1 cellular context compared by ENCODE assay signal in genomic region chr9:35489313-35490154, GRCh38.
A peak's percentile ranks its signal among the peaks of the same experiment; 100 is the strongest.
TF ChIP-seq lines count a peak whose summit lies in the region.

RUSC2 (plus strand) TSS chr9:35490111; CDS start chr9:35546522, 56,411 bp downstream.

TF ChIP-seq in SK-N-SH, 30 proteins besides CTCF, POLR2A, EP300 and RAD21:
- TF ChIP-seq IRF3 (IDR thresholded peaks at IDR 0.05; ENCODE audit: low read depth, low read length) (no peak), MXI1 (IDR thresholded peaks at IDR 0.05; ENCODE audit: low read depth, low read length) (no peak), USF1 (IDR thresholded peaks at IDR 0.05; ENCODE audit: borderline replicate concordance, low read depth) (0 out of 2 replicates have a peak, but pooled peaks have one; percentile 39), YY1 (IDR thresholded peaks at IDR 0.05; ENCODE audit: low read depth) (no peak), RFX5 (IDR thresholded peaks at IDR 0.05; ENCODE audit: low read length) (no peak), SIN3A (IDR thresholded peaks at IDR 0.05; ENCODE audit: borderline replicate concordance, low read depth, low read length) (0 out of 2 replicates have a peak, but pooled peaks have one; percentile 31), MEF2A (IDR thresholded peaks at IDR 0.05; ENCODE audit: borderline replicate concordance, low read depth) (no peak), SMC3 (IDR thresholded peaks at IDR 0.05; ENCODE audit: low read depth, low read length) (peak; percentile 56), JUND (IDR thresholded peaks at IDR 0.05) (no peak), NRF1 (IDR thresholded peaks at IDR 0.05; ENCODE audit: low read depth, low read length) (no peak), GATA2 (CRISPR knock-in tag; IDR thresholded peaks at IDR 0.05) (no peak), NFIC (IDR thresholded peaks at IDR 0.05; ENCODE audit: borderline replicate concordance) (no peak), FOSL2 (IDR thresholded peaks at IDR 0.05; ENCODE audit: borderline replicate concordance, low read depth) (no peak), PBX3 (IDR thresholded peaks at IDR 0.05) (peak; percentile 11; the same call in 1 of the 2 replicates), TAF1 (IDR thresholded peaks at IDR 0.05; ENCODE audit: borderline replicate concordance, low read depth, low read length) (peak; percentile 36; the same call in 1 of the 2 replicates), TEAD4 (IDR thresholded peaks at IDR 0.05; ENCODE audit: borderline replicate concordance, insufficient read depth) (peak; percentile 23; the same call in 1 of the 2 replicates), FOXM1 (IDR thresholded peaks at IDR 0.05; ENCODE audit: low read depth) (0 out of 2 replicates have a peak, but pooled peaks have one; percentile 23), FOXJ3 (CRISPR knock-in tag; IDR thresholded peaks at IDR 0.05) (no peak; the same call in 1 of the 2 replicates), MAX (IDR thresholded peaks at IDR 0.05; ENCODE audit: low read depth) (peak; percentile 81)
